Comparison of ENCODE assay signal across 8 cellular contexts in genomic region chr9:88303785-88304495, GRCh38.
DNase-seq lines count a peak whose midpoint lies in the region; ATAC-seq, FAIRE-seq and TF ChIP-seq lines count a peak whose summit lies in the region.

No MANE protein-coding gene starts in this region.

- no peak for DNase-seq in activated T-cell treated with anti-CD3 and anti-CD28 coated beads, Interleukin-2, amount 50 U/mL, for 4 hours
- peak; percentile 20 to 28 for DNase-seq in stimulated activated CD4-positive, alpha-beta T cell treated with anti-CD3 and anti-CD28 coated beads, Interleukin-4, amount 100 ng/mL, for 4 hours
- no peak for DNase-seq in omental fat pad (ENCODE audit: low spot score)
- no peak for DNase-seq in kidney
- DNase-seq in NCI-H2107 treated with DMSO at 0.1 percent for 48 hours (lab: John Stamatoyannopoulos, UW; ENCODE audit: unreplicated experiment), result no peak
- no peak for DNase-seq in NCI-H774 (lab: John Stamatoyannopoulos, UW)

- H3K36me3 ChIP-seq in kidney (ENCODE audit: control insufficient read depth in 1 of 2, insufficient read depth in 2 of 2, low read length in 2 of 2), result no peaks in the 10 kb centered on the region

- TF ChIP-seq CTCF in omental fat pad (IDR thresholded peaks at IDR 0.05), result no peak
- no peak for TF ChIP-seq CTCF in kidney (IDR thresholded peaks at IDR 0.05; ENCODE audit: borderline replicate concordance, extremely low read depth, insufficient read depth)

- no peaks in the 10 kb centered on the region for H3K36me3 Mint-ChIP-seq in activated T-cell treated with anti-CD3 and anti-CD28 coated beads, Interleukin-2, amount 50 U/mL, for 4 hours (ENCODE audit: insufficient read depth)

- no peaks in the 10 kb centered on the region for H3K9me3 Mint-ChIP-seq in activated T-cell treated with anti-CD3 and anti-CD28 coated beads, Interleukin-2, amount 50 U/mL, for 4 hours

- H3K9ac ChIP-seq in kidney (ENCODE audit: low read length in 2 of 2), result no peak overlapping the region

- no peak overlapping the region for H3K4me3 ChIP-seq in kidney (ENCODE audit: low read length in 2 of 2)

- H3K27me3 Mint-ChIP-seq in activated T-cell treated with anti-CD3 and anti-CD28 coated beads, Interleukin-2, amount 50 U/mL, for 4 hours (ENCODE audit: low read depth), result peaks cover 11% of the 10 kb centered on the region

- peak; percentile 95 for ATAC-seq in GM18909 (IDR thresholded peaks at IDR 0.05; ENCODE audit: poor library complexity, unreplicated experiment)
- peak; percentile 96 for ATAC-seq in HG02981 (IDR thresholded peaks at IDR 0.05; ENCODE audit: unreplicated experiment)
- ATAC-seq in activated T-cell treated with anti-CD3 and anti-CD28 coated beads, Interleukin-2, amount 50 U/mL, for 4 hours, result peak; percentile 91 to 92
- ATAC-seq in omental fat pad (ENCODE audit: low FRiP score), result no peak

- no peak overlapping the region for H3K4me3 Mint-ChIP-seq in activated T-cell treated with anti-CD3 and anti-CD28 coated beads, Interleukin-2, amount 50 U/mL, for 4 hours

- no peak for FAIRE-seq in kidney (lab: Jason Lieb, UNC)

- no peaks in the 10 kb centered on the region for H3K4me1 ChIP-seq in kidney (ENCODE audit: control insufficient read depth in 1 of 2, insufficient read depth in 1 of 2, low read depth in 1 of 2, low read length in 2 of 2)

- H3K27ac ChIP-seq in kidney (ENCODE audit: low read depth in 2 of 2, low read length in 2 of 2), result no peak overlapping the region

- intact Hi-C loops in kidney (cut with DNase I), result no loop called here

- H3K4me1 Mint-ChIP-seq in activated T-cell treated with anti-CD3 and anti-CD28 coated beads, Interleukin-2, amount 50 U/mL, for 4 hours (ENCODE audit: low read depth), result peaks cover 23% of the 10 kb centered on the region

- H3K9me3 ChIP-seq in kidney (ENCODE audit: control insufficient read depth in 1 of 2, low read length in 2 of 2), result no peaks in the 10 kb centered on the region

Comparison
In these comparisons a context has a peak if more than half of its experiments do, and no peak if none do; other contexts are left out.
1. DNase-seq: peak in stimulated activated CD4-positive, alpha-beta T cell treated with anti-CD3 and anti-CD28 coated beads, Interleukin-4, amount 100 ng/mL, for 4 hours (2 of 2); none in activated T-cell treated with anti-CD3 and anti-CD28 coated beads, Interleukin-2, amount 50 U/mL, for 4 hours (single experiment), omental fat pad (single experiment), kidney (single experiment), NCI-H2107 treated with DMSO at 0.1 percent for 48 hours (single experiment) and NCI-H774 (single experiment).